Comparison of ENCODE assay signal across 13 cellular contexts in the genomic region with DNA sequence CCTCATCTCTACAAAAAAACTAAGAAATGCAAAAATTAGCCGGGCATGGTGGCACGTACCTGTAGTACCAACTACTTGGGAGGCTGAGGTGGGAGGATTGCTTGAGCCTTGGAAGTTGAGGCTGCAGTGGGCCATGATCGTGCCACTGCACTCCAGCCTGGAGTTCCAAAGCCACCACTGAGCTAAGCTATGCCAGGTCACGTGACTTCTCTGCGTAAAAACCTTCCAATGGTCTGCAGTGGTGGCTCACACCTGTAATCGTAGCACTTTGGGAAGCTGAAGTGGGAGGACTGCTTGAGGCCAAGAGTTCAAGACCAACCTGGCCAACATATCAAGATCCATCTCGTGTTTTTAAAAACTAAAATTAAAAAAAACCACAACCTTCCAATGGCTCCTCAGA. TPM values are rescaled to one million over a fixed set of nuclear protein-coding genes. Genes with fewer than 3 reads are reported as not detected.
A peak's percentile ranks its signal among the peaks of the same experiment; 100 is the strongest.
DNase-seq lines count a peak whose midpoint lies in the region; ATAC-seq, FAIRE-seq and TF ChIP-seq lines count a peak whose summit lies in the region.
"Had no signal": no experiment of that assay in that cellular context is flagged by ENCODE, and none has a peak within 500 bp of the region (broad histone marks: within the 10 kb centered on the region; RNA-seq: fewer than 3 reads in every experiment).

No MANE protein-coding gene starts in this region.

- H3K9me2 ChIP-seq in MM.1S (replicated peaks; ENCODE audit: insufficient read depth, low read length), result no peaks in the 10 kb centered on the region

- no peaks in the 10 kb centered on the region for H3K27me3 ChIP-seq in MM.1S (replicated peaks; ENCODE audit: insufficient read depth, low read length)
- no peaks in the 10 kb centered on the region for H3K27me3 ChIP-seq in duodenal mucosa (ENCODE audit: control insufficient read depth in 1 of 2, insufficient read depth in 2 of 2, low read length in 2 of 2)

- no peak for TF ChIP-seq POLR2A in GM12892 (IDR thresholded peaks at IDR 0.05; ENCODE audit: low read depth, low read length)

- H3K9me3 ChIP-seq in MM.1S (replicated peaks; ENCODE audit: insufficient read depth, low read length) (no peaks in the 10 kb centered on the region), duodenal mucosa (ENCODE audit: control insufficient read depth in 1 of 2, low read length in 2 of 2) (no peaks in the 10 kb centered on the region)

- 0 out of 2 replicates have a peak overlapping the region, but pooled peaks have one; percentile 85 for H3K4me2 ChIP-seq in MM.1S (ENCODE audit: low read depth, low read length)

- H3K4me3 ChIP-seq in MM.1S (ENCODE audit: low read length), result no peak overlapping the region
- peak overlapping the region; percentile 100 for H3K4me3 ChIP-seq in duodenal mucosa (ENCODE audit: low read depth in 1 of 2, low read length in 2 of 2)

- no peaks in the 10 kb centered on the region for H4K20me1 ChIP-seq in MM.1S (ENCODE audit: insufficient read depth, low read length)

- TF ChIP-seq CTCF in MM.1S (IDR thresholded peaks at IDR 0.05; ENCODE audit: low read length) (no peak), osteocyte (IDR thresholded peaks at IDR 0.05) (no peak)

- no peak overlapping the region for H3K27ac Mint-ChIP-seq in T-helper 1 cell treated with Interleukin-12 subunit alpha and Interleukin-12 subunit beta and Interleukin-4 antibody, amounts not matched to agents 30 μg/mL and 1 μg/mL, for 36 hours
- no peak overlapping the region for H3K27ac Mint-ChIP-seq in osteocyte (ENCODE audit: unreplicated experiment)

- peaks cover 21% of the 10 kb centered on the region for H3K4me1 Mint-ChIP-seq in T-helper 1 cell treated with Interleukin-12 subunit alpha and Interleukin-12 subunit beta and Interleukin-4 antibody, amounts not matched to agents 30 μg/mL and 1 μg/mL, for 36 hours (ENCODE audit: low read depth)
- peaks cover 21% of the 10 kb centered on the region for H3K4me1 Mint-ChIP-seq in osteocyte (ENCODE audit: unreplicated experiment)

- H3K9me3 Mint-ChIP-seq in T-helper 1 cell treated with Interleukin-12 subunit alpha and Interleukin-12 subunit beta and Interleukin-4 antibody, amounts not matched to agents 30 μg/mL and 1 μg/mL, for 36 hours, result no peaks in the 10 kb centered on the region
- no peaks in the 10 kb centered on the region for H3K9me3 Mint-ChIP-seq in osteocyte (ENCODE audit: unreplicated experiment)

- H2AFZ ChIP-seq in MM.1S (ENCODE audit: low read length), result no peak overlapping the region

- no peak for ATAC-seq in GM18517 (IDR thresholded peaks at IDR 0.05; ENCODE audit: unreplicated experiment)

- peak overlapping the region; percentile 93 for H3K4me3 Mint-ChIP-seq in T-helper 1 cell treated with Interleukin-12 subunit alpha and Interleukin-12 subunit beta and Interleukin-4 antibody, amounts not matched to agents 30 μg/mL and 1 μg/mL, for 36 hours
- peak overlapping the region; percentile 93 for H3K4me3 Mint-ChIP-seq in osteocyte (ENCODE audit: unreplicated experiment)

- H3K27ac ChIP-seq in MM.1S (ENCODE audit: low read length), result no peak overlapping the region
- no peak overlapping the region for H3K27ac ChIP-seq in duodenal mucosa (ENCODE audit: low read depth, low read length)

- H3K4me1 ChIP-seq in MM.1S (ENCODE audit: low read length) (0 out of 2 replicates have a peak, but pooled peaks cover 4% of the 10 kb centered on the region), duodenal mucosa (ENCODE audit: control insufficient read depth in 1 of 2, insufficient read depth in 2 of 2, low read length in 2 of 2) (peaks cover 7 to 15% of the 10 kb centered on the region in 2 donors)

- DNase-seq in T-helper 1 cell, result no peak
- no peak for DNase-seq in MM.1S
- no peak for DNase-seq in osteocyte (ENCODE audit: extremely low spot score, unreplicated experiment)
- DNase-seq in stimulated activated CD8-positive, alpha-beta memory T cell treated with anti-CD3 and anti-CD28 coated beads, Interleukin-4, amount 100 ng/mL, for 48 hours, result no peak
- DNase-seq in GM12892 (ENCODE audit: insufficient read length), result no peak
- DNase-seq: effector memory CD4-positive, alpha-beta T cell; GF-D8; IMR-90; NCI-H226; retina had no signal

- H3K36me3 ChIP-seq in MM.1S (replicated peaks; ENCODE audit: insufficient read depth, low read length), result no peaks in the 10 kb centered on the region
- H3K36me3 ChIP-seq in duodenal mucosa (ENCODE audit: control insufficient read depth in 1 of 2, insufficient read depth in 2 of 2, low read length in 2 of 2), result no peaks in the 10 kb centered on the region

- H3K9ac ChIP-seq in MM.1S (ENCODE audit: low read length) (no peak overlapping the region), duodenal mucosa (ENCODE audit: low read depth in 1 of 2, low read length in 2 of 2) (no peak overlapping the region)

- peaks cover 19% of the 10 kb centered on the region for H3K79me2 ChIP-seq in MM.1S (ENCODE audit: low read length)

- FAIRE-seq in GM12892 (lab: Jason Lieb, UNC), result no peak

- H3K27me3 Mint-ChIP-seq in T-helper 1 cell treated with Interleukin-12 subunit alpha and Interleukin-12 subunit beta and Interleukin-4 antibody, amounts not matched to agents 30 μg/mL and 1 μg/mL, for 36 hours (ENCODE audit: low read depth), result no peaks in the 10 kb centered on the region
- H3K27me3 Mint-ChIP-seq in osteocyte (ENCODE audit: unreplicated experiment), result no peaks in the 10 kb centered on the region

- no peaks in the 10 kb centered on the region for H3F3A ChIP-seq in MM.1S (ENCODE audit: insufficient read depth, low read length)

- H3K36me3 Mint-ChIP-seq in T-helper 1 cell treated with Interleukin-12 subunit alpha and Interleukin-12 subunit beta and Interleukin-4 antibody, amounts not matched to agents 30 μg/mL and 1 μg/mL, for 36 hours (ENCODE audit: low read depth), result peaks cover 5% of the 10 kb centered on the region
- H3K36me3 Mint-ChIP-seq in osteocyte (ENCODE audit: unreplicated experiment), result no peaks in the 10 kb centered on the region

RNA-seq across cellular contexts. Expression of a gene that starts 1.7 kb away (rescaled TPM):
- total RNA-seq in osteocyte, result 132 and 134 TPM in 2 replicates
- 161 TPM for polyA plus RNA-seq in GM12892 (2012; ENCODE audit: missing spikeins)

RNA-seq across cellular contexts. Expression of a gene that starts 56.7 kb away (rescaled TPM):
- total RNA-seq in osteocyte, result 0.86 and 1.6 TPM in 2 replicates
- polyA plus RNA-seq in GM12892 (2012; ENCODE audit: missing spikeins), result 8.2 TPM
